ENCODE assay signal across 13 cellular contexts in genomic region chr3:149490260-149490971, GRCh38. TPM values are rescaled to one million over a fixed set of nuclear protein-coding genes. Genes with fewer than 3 reads are reported as not detected.
A peak's percentile ranks its signal among the peaks of the same experiment; 100 is the strongest.
DNase-seq lines count a peak whose midpoint lies in the region; ATAC-seq and TF ChIP-seq lines count a peak whose summit lies in the region.
"Had no signal": no experiment of that assay in that cellular context is flagged by ENCODE, and none has a peak within 500 bp of the region (broad histone marks: within the 10 kb centered on the region; RNA-seq: fewer than 3 reads in every experiment).

No MANE protein-coding gene starts in this region.

- no peak for TF ChIP-seq CTCF in PC-3 (conservative IDR thresholded peaks at IDR 0.05; ENCODE audit: low read depth, low read length)
- TF ChIP-seq CTCF in ascending aorta (IDR thresholded peaks at IDR 0.05): no peak

- no peak for DNase-seq in PC-3
- DNase-seq in ascending aorta (ENCODE audit: low spot score in 2 of 2): no peak
- DNase-seq in mesendoderm: peak; percentile 37
- DNase-seq in GM23248: no peak
- DNase-seq in NCI-H748 treated with DMSO at 0.1 percent for 48 hours (lab: John Stamatoyannopoulos, UW): no peak
- DNase-seq in H7: no peak
- DNase-seq: Caco-2; CD8-positive, alpha-beta T cell; DND-41; GDM1; GOT3 had no signal

- H3K4me1 ChIP-seq in PC-3 (ENCODE audit: insufficient read depth, low read length): peaks cover 9% of the 10 kb centered on the region
- H3K4me1 ChIP-seq in ascending aorta: peaks cover 0 to 4% of the 10 kb centered on the region in 2 donors
- H3K4me1 ChIP-seq in mesendoderm (ENCODE audit: control insufficient read depth, low read depth, low read length): no peaks in the 10 kb centered on the region
- peaks cover 6% of the 10 kb centered on the region; the same call in 1 of the 2 replicates for H3K4me1 ChIP-seq in GM23248 (ENCODE audit: insufficient read depth)
- H3K4me1 ChIP-seq: Caco-2, HAP-1 had no signal

- H3K9me2 ChIP-seq in PC-3 (replicated peaks; ENCODE audit: low read length) (no peaks in the 10 kb centered on the region), GM23248 (ENCODE audit: insufficient read depth) (no peaks in the 10 kb centered on the region)

- H3K27me3 ChIP-seq in PC-3 (ENCODE audit: low read length) (no peaks in the 10 kb centered on the region), ascending aorta (no peaks in the 10 kb centered on the region), mesendoderm (ENCODE audit: insufficient read depth, low read length, poor library complexity) (no peaks in the 10 kb centered on the region), GM23248 (replicated peaks; ENCODE audit: insufficient read depth) (no peaks in the 10 kb centered on the region), H7 (ENCODE audit: control insufficient read depth, insufficient read depth, low read length) (no peaks in the 10 kb centered on the region)

- no peaks in the 10 kb centered on the region for H3K79me1 ChIP-seq in mesendoderm (ENCODE audit: low read length)

- H3K27ac ChIP-seq in PC-3 (ENCODE audit: low read length) (no peak overlapping the region), ascending aorta (peak overlapping the region; percentile 39 to 44), mesendoderm (ENCODE audit: low read depth, low read length) (no peak overlapping the region), GM23248 (no peak overlapping the region)
- H3K27ac ChIP-seq: A549 had no signal

- H3K23ac ChIP-seq in mesendoderm (ENCODE audit: low read length): no peak overlapping the region

- no peak overlapping the region for H3K4ac ChIP-seq in mesendoderm (ENCODE audit: low read depth, low read length)

- no peak overlapping the region for H2BK15ac ChIP-seq in mesendoderm (replicated peaks; ENCODE audit: low read depth)

- CTCF ChIA-PET in PC-3 (lab: Charles Lee): interaction anchor here (0.6 to 0.8 kb wide), 3 partner anchors 11 to 157 kb away, joined by 3 to 5 read pairs (median 3); partner anchors contain the start of gene TM4SF18

- no peak overlapping the region for H2BK120ac ChIP-seq in mesendoderm (ENCODE audit: low read depth, low read length)

- no peak overlapping the region for H3K18ac ChIP-seq in mesendoderm (ENCODE audit: low read length)

- H3K4me2 ChIP-seq in PC-3 (ENCODE audit: low read length): no peak overlapping the region
- H3K4me2 ChIP-seq in mesendoderm (ENCODE audit: low read length): no peak overlapping the region
- H3K4me2 ChIP-seq in GM23248 (ENCODE audit: unreplicated experiment): no peak overlapping the region
- H3K4me2 ChIP-seq: A549 had no signal

- in situ Hi-C loops in GM23248 (cut with MboI): loop anchor here (25.0 kb wide), 1 partner anchor 378 kb away; no protein-coding TSS in a partner anchor

- no peaks in the 10 kb centered on the region for H3K79me2 ChIP-seq in PC-3 (ENCODE audit: low read length)
- no peaks in the 10 kb centered on the region for H3K79me2 ChIP-seq in mesendoderm (ENCODE audit: control insufficient read depth, insufficient read depth, low read length)
- no peaks in the 10 kb centered on the region for H3K79me2 ChIP-seq in GM23248 (ENCODE audit: insufficient read depth)

- H3K36me3 ChIP-seq in PC-3 (ENCODE audit: low read depth, low read length) (no peaks in the 10 kb centered on the region), ascending aorta (no peaks in the 10 kb centered on the region), mesendoderm (ENCODE audit: control insufficient read depth, insufficient read depth, low read length) (no peaks in the 10 kb centered on the region), GM23248 (ENCODE audit: low read depth) (no peaks in the 10 kb centered on the region), H7 (replicated peaks; ENCODE audit: control insufficient read depth, insufficient read depth, low read length) (no peaks in the 10 kb centered on the region)
- H3K36me3 ChIP-seq: HAP-1 had no signal

- POLR2A ChIA-PET in PC-3 (lab: Charles Lee; ENCODE audit: unreplicated experiment): interaction anchor here (0.6 kb wide), 1 partner anchor 356 kb away, joined by 3 read pairs; no protein-coding TSS in a partner anchor

- no peak overlapping the region for H2BK5ac ChIP-seq in mesendoderm (ENCODE audit: low read length)

- no peak overlapping the region for H2AK5ac ChIP-seq in mesendoderm (ENCODE audit: low read length)

- intact Hi-C loops in PC-3 (cut with micrococcal nuclease): no loop called here
- intact Hi-C loops in ascending aorta (cut with DNase I): loop anchor here (5.0 kb wide), 1 partner anchor 213 kb away; no protein-coding TSS in a partner anchor

- H3K9me3 ChIP-seq in PC-3 (ENCODE audit: low read length): no peaks in the 10 kb centered on the region
- H3K9me3 ChIP-seq in ascending aorta: no peaks in the 10 kb centered on the region
- no peaks in the 10 kb centered on the region for H3K9me3 ChIP-seq in GM23248 (ENCODE audit: low read depth)
- H3K9me3 ChIP-seq: A549, HAP-1 had no signal

- H4K20me1 ChIP-seq in PC-3 (ENCODE audit: low read length) (no peaks in the 10 kb centered on the region), GM23248 (ENCODE audit: insufficient read depth) (no peaks in the 10 kb centered on the region)

- no peaks in the 10 kb centered on the region for H3F3A ChIP-seq in PC-3 (ENCODE audit: low read length, unreplicated experiment)
- H3F3A ChIP-seq in GM23248 (ENCODE audit: insufficient read depth): peaks cover 6% of the 10 kb centered on the region; the same call in 1 of the 2 replicates

- H3K9ac ChIP-seq in PC-3 (ENCODE audit: low read length) (no peak overlapping the region), mesendoderm (ENCODE audit: low read length) (no peak overlapping the region), GM23248 (no peak overlapping the region)

- no peak overlapping the region for H2AFZ ChIP-seq in PC-3 (ENCODE audit: low read length)
- H2AFZ ChIP-seq in GM23248: no peak overlapping the region

- H4K5ac ChIP-seq in mesendoderm (ENCODE audit: low read length): no peak overlapping the region

- no TSS peak for BruUV-seq in PC-3 (replicated peaks; lab: Mats Ljungman, UMichigan)

- H4K8ac ChIP-seq in mesendoderm (ENCODE audit: low read depth, low read length): no peak overlapping the region

- peak; percentile 8; the same call in 1 of the 2 replicates for ATAC-seq in PC-3
- ATAC-seq: A549; CD8-positive, alpha-beta T cell had no signal

- no peak overlapping the region for H3K56ac ChIP-seq in mesendoderm (ENCODE audit: low read length)

- H3K4me3 ChIP-seq in PC-3 (ENCODE audit: low read length) (no peak overlapping the region), ascending aorta (no peak overlapping the region), mesendoderm (ENCODE audit: low read length) (no peak overlapping the region), GM23248 (no peak overlapping the region), H7 (ENCODE audit: insufficient read depth, low read depth, low read length) (no peak overlapping the region)
- H3K4me3 ChIP-seq: A549, HAP-1 had no signal

RNA-seq across cellular contexts. Expression of gene TM4SF4, which starts 15.9 kb away (rescaled TPM):
- total RNA-seq in PC-3 (2014; rRNA removed) (0.23 and 0.40 TPM in 2 replicates), ascending aorta (not detected)
- polyA plus RNA-seq in mesendoderm (2013, experiment 1 of 2): not detected
- polyA plus RNA-seq in mesendoderm (2013, experiment 2 of 2): not detected
- 0.97 TPM in 1 of 2 replicates, not detected in the other for total RNA-seq in GM23248 (2014; rRNA removed; shearing (Covaris generic))
- polyA plus RNA-seq in GM23248 (2016; fragmentation: Nextera tagmentation; extraction: Ambion mirVana): 0.48 and 0.96 TPM in 2 replicates
- total RNA-seq in H7 (2014; rRNA removed; shearing (Covaris generic)): not detected in 2 replicates
- total RNA-seq: CD8-positive, alpha-beta T cell had no signal

Comparison
In these comparisons a context has a peak if more than half of its experiments do, and no peak if none do; other contexts are left out.
1. H3K27ac ChIP-seq: peak in ascending aorta (2 of 2); none in PC-3 (single experiment), mesendoderm (single experiment) and GM23248 (single experiment).